ENCODE assay signal across 8 cellular contexts in the genomic region with DNA sequence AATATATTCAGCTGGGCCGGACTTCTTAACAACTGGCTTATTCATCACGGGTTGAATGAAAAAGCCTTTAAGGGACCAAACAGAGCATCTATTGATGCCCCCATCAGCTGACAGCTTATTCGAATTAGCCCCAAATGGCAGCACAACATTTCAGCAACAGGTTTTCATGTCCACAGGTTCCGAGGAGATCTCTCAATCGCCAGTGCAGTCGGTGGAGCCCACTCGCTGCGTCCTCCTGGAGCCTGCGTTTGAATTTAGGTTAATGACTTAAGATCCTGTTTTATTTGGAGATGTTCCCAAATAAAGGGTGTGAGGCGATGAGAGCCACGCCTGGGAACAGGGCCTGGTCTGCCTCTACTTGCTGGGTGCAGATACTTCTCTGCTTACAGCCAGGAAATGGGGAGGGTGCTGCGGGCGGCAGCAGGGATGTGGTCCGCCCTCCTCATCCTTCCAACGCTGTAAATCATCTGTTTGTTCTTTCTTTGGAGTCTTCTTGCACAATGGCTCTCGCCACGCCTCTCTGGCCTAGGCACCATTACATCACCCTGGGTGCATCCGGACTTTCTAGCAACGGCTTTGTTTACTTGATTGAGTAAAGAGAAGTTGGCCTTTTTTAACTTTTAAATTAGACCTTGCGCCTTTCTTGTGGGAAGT. TPM values are rescaled to one million over a fixed set of nuclear protein-coding genes. Genes with fewer than 3 reads are reported as not detected.
DNase-seq lines count a peak whose midpoint lies in the region; ATAC-seq lines count a peak whose summit lies in the region.

No MANE protein-coding gene starts in this region.

- DNase-seq in Ammon's horn (ENCODE audit: low spot score) (peak; percentile 95), NCI-H2029 (lab: John Stamatoyannopoulos, UW) (peak; percentile 96), dermis microvascular lymphatic vessel endothelial cell (ENCODE audit: low read depth in 2 of 2) (peak; percentile 83 to 97), memory B cell (ENCODE audit: low spot score in 2 of 2) (peak in 1 of 2 donors; percentile 11), DMS 273 (lab: John Stamatoyannopoulos, UW; ENCODE audit: unreplicated experiment) (no peak), DMS114 treated with DMSO at 0.1 percent for 48 hours (lab: John Stamatoyannopoulos, UW; ENCODE audit: unreplicated experiment) (no peak)
- DNase-seq in activated CD4-positive, alpha-beta T cell treated with anti-CD3 and anti-CD28 coated beads, Interleukin-2, amount 50 U/mL, for 48 hours, result peak; percentile 59 to 69
- peak; percentile 13 to 54 (median 21) for DNase-seq in stimulated activated CD4-positive, alpha-beta T cell treated with anti-CD3 and anti-CD28 coated beads, TNF-alpha, amount 100 ng/mL, for 24 hours (ENCODE audit: low read depth in 3 of 3)

- peak; percentile 90 for ATAC-seq in memory B cell (ENCODE audit: low read depth)

- no peak overlapping the region for H3K4me3 Mint-ChIP-seq in memory B cell

- peak overlapping the region; percentile 94 for H3K27ac Mint-ChIP-seq in memory B cell

- H3K36me3 Mint-ChIP-seq in memory B cell, result peaks cover 23% of the 10 kb centered on the region

- no peaks in the 10 kb centered on the region for H3K9me3 Mint-ChIP-seq in memory B cell

- H3K4me1 Mint-ChIP-seq in memory B cell, result peaks cover 12% of the 10 kb centered on the region

- no peaks in the 10 kb centered on the region for H3K27me3 Mint-ChIP-seq in memory B cell

RNA-seq across cellular contexts. Expression of gene NDE1, which starts 22.6 kb away (rescaled TPM):
- total RNA-seq in dermis microvascular lymphatic vessel endothelial cell, result 31.5 and 36.8 TPM in 2 replicates

RNA-seq across cellular contexts. Expression of gene MARF1, which starts 29.7 kb away (rescaled TPM):
- total RNA-seq in dermis microvascular lymphatic vessel endothelial cell, result 9.6 and 17.1 TPM in 2 replicates

Comparison
In these comparisons a context has a peak if more than half of its experiments do, and no peak if none do; other contexts are left out.
1. DNase-seq: peak in Ammon's horn (single experiment), NCI-H2029 (single experiment), activated CD4-positive, alpha-beta T cell treated with anti-CD3 and anti-CD28 coated beads, Interleukin-2, amount 50 U/mL, for 48 hours (2 of 2), dermis microvascular lymphatic vessel endothelial cell (2 of 2) and stimulated activated CD4-positive, alpha-beta T cell treated with anti-CD3 and anti-CD28 coated beads, TNF-alpha, amount 100 ng/mL, for 24 hours (3 of 3); none in DMS 273 (single experiment) and DMS114 treated with DMSO at 0.1 percent for 48 hours (single experiment).